Comparison of ENCODE assay signal across 9 cellular contexts in the genomic region with DNA sequence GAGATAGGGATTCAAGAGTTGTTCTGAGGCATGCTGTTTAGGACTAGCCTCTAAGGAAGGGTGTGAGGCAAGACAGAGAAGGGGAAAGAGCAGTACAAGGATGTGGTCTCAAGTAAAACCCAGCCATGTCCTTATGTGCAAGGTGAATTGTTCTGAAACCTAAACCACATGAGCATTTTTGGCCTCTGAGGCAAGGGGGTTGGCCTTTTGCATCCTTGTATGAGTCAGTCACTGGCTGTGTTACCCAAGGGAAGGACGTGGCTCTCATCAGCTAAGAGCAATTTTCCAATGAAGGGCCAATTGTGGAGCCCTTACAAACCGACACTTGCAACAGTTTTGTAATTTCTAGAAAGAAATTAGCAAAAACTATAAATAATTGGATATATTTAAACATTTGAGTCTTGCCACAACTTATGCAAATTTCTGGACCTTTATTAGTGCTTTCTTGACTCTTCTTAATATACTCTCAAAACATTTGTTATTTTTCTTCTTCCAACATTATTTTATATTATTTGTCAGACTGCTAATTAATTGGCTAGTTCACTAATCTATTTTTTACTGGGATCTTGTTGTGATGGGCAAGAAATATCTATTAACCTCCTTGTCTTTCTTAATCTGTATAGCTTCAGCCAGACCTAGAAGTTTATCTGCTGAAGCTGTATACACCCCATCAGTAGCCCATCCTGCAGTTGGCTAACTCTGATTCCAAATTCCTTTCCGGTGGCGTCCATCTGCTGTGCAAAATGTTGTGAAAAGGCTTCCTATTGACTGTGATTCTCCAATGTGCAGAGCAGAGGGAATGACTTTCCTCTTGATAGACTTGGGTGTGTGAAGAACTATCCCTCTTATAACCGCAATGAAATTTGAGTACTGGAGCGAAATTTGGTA.
DNase-seq lines count a peak whose midpoint lies in the region; ATAC-seq and TF ChIP-seq lines count a peak whose summit lies in the region.
"Had no signal": no experiment of that assay in that cellular context is flagged by ENCODE, and none has a peak within 500 bp of the region (broad histone marks: within the 10 kb centered on the region; RNA-seq: fewer than 3 reads in every experiment).

No MANE protein-coding gene starts in this region.

- H3K27ac ChIP-seq in IMR-90 (ENCODE audit: insufficient read depth, low read length), result no peak overlapping the region
- no peak overlapping the region for H3K27ac ChIP-seq in fibroblast of lung (ENCODE audit: insufficient read depth, low read length)

- H3K9me3 Mint-ChIP-seq in activated T-cell treated with anti-CD3 and anti-CD28 coated beads, Interleukin-2, amount 50 U/mL, for 24 hours, result no peaks in the 10 kb centered on the region
- H3K9me3 Mint-ChIP-seq in Caco-2 (ENCODE audit: unreplicated experiment), result no peaks in the 10 kb centered on the region

- H4K20me1 ChIP-seq in IMR-90 (ENCODE audit: insufficient read depth, low read length), result no peaks in the 10 kb centered on the region
- no peaks in the 10 kb centered on the region for H4K20me1 ChIP-seq in fibroblast of lung (ENCODE audit: control insufficient read depth, extremely low read depth, insufficient read depth, low read length)

- no peak overlapping the region for H3K27ac Mint-ChIP-seq in activated T-cell treated with anti-CD3 and anti-CD28 coated beads, Interleukin-2, amount 50 U/mL, for 24 hours
- no peak overlapping the region for H3K27ac Mint-ChIP-seq in Caco-2 (ENCODE audit: unreplicated experiment)
- H3K27ac Mint-ChIP-seq: IgD-negative memory B cell had no signal

- ATAC-seq in GM18499 (IDR thresholded peaks at IDR 0.05; ENCODE audit: insufficient read depth, unreplicated experiment), result peak; percentile 98
- peak; percentile 100 for ATAC-seq in GM21737 (IDR thresholded peaks at IDR 0.05; ENCODE audit: unreplicated experiment)
- peak; percentile 61 for ATAC-seq in IMR-90 (ENCODE audit: low read depth)

- in situ Hi-C loops in IMR-90 (cut with MboI; ENCODE audit: low sequenced_read_pairs), result no loop called here

- H4K8ac ChIP-seq in IMR-90 (ENCODE audit: low read depth in 2 of 2, low read length in 2 of 2), result no peak overlapping the region

- H3K27me3 ChIP-seq in IMR-90 (ENCODE audit: control insufficient read depth, insufficient read depth, low read length), result no peaks in the 10 kb centered on the region
- H3K27me3 ChIP-seq in fibroblast of lung (ENCODE audit: control insufficient read depth, insufficient read depth, low read length), result no peaks in the 10 kb centered on the region
- no peaks in the 10 kb centered on the region for H3K27me3 ChIP-seq in Caco-2 (replicated peaks; ENCODE audit: control insufficient read depth, insufficient read depth, low read length)

- no peaks in the 10 kb centered on the region for H3K36me3 Mint-ChIP-seq in activated T-cell treated with anti-CD3 and anti-CD28 coated beads, Interleukin-2, amount 50 U/mL, for 24 hours (ENCODE audit: low read depth)
- no peaks in the 10 kb centered on the region for H3K36me3 Mint-ChIP-seq in Caco-2 (ENCODE audit: insufficient read depth, unreplicated experiment)
- H3K36me3 Mint-ChIP-seq: IgD-negative memory B cell had no signal

- WGBS in IMR-90 (ENCODE audit: extremely low coverage in 2 of 2, insufficient read length in 1 of 2), 2 experiments, result no CpG with 5 or more reads among the region's 6 CpGs

- no peak for TF ChIP-seq POLR2A in IMR-90 (IDR thresholded peaks at IDR 0.05; ENCODE audit: low read depth, low read length)

- H2AFZ ChIP-seq in IMR-90 (replicated peaks; ENCODE audit: low read length, poor library complexity) (no peak overlapping the region), fibroblast of lung (ENCODE audit: low read length) (peak overlapping the region; percentile 50)

- POLR2A ChIA-PET in IMR-90 (lab: Charles Lee; ENCODE audit: unreplicated experiment), result no interaction called here
- POLR2A ChIA-PET in Caco-2 (lab: Charles Lee), result no interaction called here

- H3K56ac ChIP-seq in IMR-90 (ENCODE audit: extremely low read depth, insufficient read depth, low read length), result no peak overlapping the region

- H3K9me3 ChIP-seq in IMR-90 (ENCODE audit: control insufficient read depth, insufficient read depth, low read length), result no peaks in the 10 kb centered on the region
- H3K9me3 ChIP-seq in fibroblast of lung (ENCODE audit: control insufficient read depth, insufficient read depth, low read depth, low read length), result no peaks in the 10 kb centered on the region
- H3K9me3 ChIP-seq in Caco-2, result no peaks in the 10 kb centered on the region

- H3K36me3 ChIP-seq in IMR-90 (ENCODE audit: control insufficient read depth, insufficient read depth, low read length), result no peaks in the 10 kb centered on the region
- no peaks in the 10 kb centered on the region for H3K36me3 ChIP-seq in fibroblast of lung (ENCODE audit: control insufficient read depth, insufficient read depth, low read length)
- H3K36me3 ChIP-seq in Caco-2 (ENCODE audit: control insufficient read depth, insufficient read depth, low read length), result no peaks in the 10 kb centered on the region

- no peak overlapping the region for H2BK15ac ChIP-seq in IMR-90 (ENCODE audit: low read depth, low read length)

- H3K14ac ChIP-seq in IMR-90 (replicated peaks; ENCODE audit: low read depth, low read length), result no peak overlapping the region

- H3K27me3 Mint-ChIP-seq in activated T-cell treated with anti-CD3 and anti-CD28 coated beads, Interleukin-2, amount 50 U/mL, for 24 hours, result peaks cover 2% of the 10 kb centered on the region
- no peaks in the 10 kb centered on the region for H3K27me3 Mint-ChIP-seq in Caco-2 (ENCODE audit: insufficient read depth, unreplicated experiment)
- H3K27me3 Mint-ChIP-seq: IgD-negative memory B cell had no signal

- H3K4me1 Mint-ChIP-seq in activated T-cell treated with anti-CD3 and anti-CD28 coated beads, Interleukin-2, amount 50 U/mL, for 24 hours (ENCODE audit: low read depth), result no peaks in the 10 kb centered on the region
- no peaks in the 10 kb centered on the region for H3K4me1 Mint-ChIP-seq in Caco-2 (ENCODE audit: low read depth, unreplicated experiment)
- H3K4me1 Mint-ChIP-seq: IgD-negative memory B cell had no signal

- CTCF ChIA-PET in IMR-90 (lab: Yijun Ruan, JAX) (interaction anchor here (0.6 kb wide), 1 partner anchor 265 kb away, joined by 3 read pairs; no protein-coding TSS in a partner anchor), Caco-2 (lab: Charles Lee) (no interaction called here)

- H3K4ac ChIP-seq in IMR-90 (ENCODE audit: low read depth, low read length), result no peak overlapping the region

- DNase-seq in IMR-90 (peak; percentile 10), fibroblast of lung (ENCODE audit: low read depth in 2 of 2) (peak; percentile 85 to 94), inferior parietal cortex (ENCODE audit: extremely low spot score) (no peak), Caco-2 (no peak)
- DNase-seq in activated T-cell treated with anti-CD3 and anti-CD28 coated beads, Interleukin-2, amount 50 U/mL, for 24 hours, result no peak
- DNase-seq in stimulated activated CD4-positive, alpha-beta T cell treated with anti-CD3 and anti-CD28 coated beads, Interleukin-15, amount 100 ng/mL, for 24 hours, result no peak

- no peak overlapping the region for H4K91ac ChIP-seq in IMR-90 (ENCODE audit: insufficient read depth, low read depth, low read length)

- no peaks in the 10 kb centered on the region for H3K79me2 ChIP-seq in fibroblast of lung (ENCODE audit: control insufficient read depth, insufficient read depth, low read length)

- H3K18ac ChIP-seq in IMR-90 (ENCODE audit: low read depth, low read length), result no peak overlapping the region

- no peak overlapping the region for H2BK20ac ChIP-seq in IMR-90 (ENCODE audit: low read depth, low read length)

- intact Hi-C loops in IMR-90 (cut with micrococcal nuclease), result no loop called here
- intact Hi-C loops in Caco-2 (cut with micrococcal nuclease; ENCODE audit: unreplicated experiment), result no loop called here

- H2AK9ac ChIP-seq in IMR-90 (replicated peaks; ENCODE audit: low read depth, low read length, poor library complexity), result no peak overlapping the region

- BruUV-seq in IMR-90 (replicated peaks; lab: Mats Ljungman, UMichigan), result no TSS peak
- no TSS peak for BruUV-seq in Caco-2 (replicated peaks; lab: Mats Ljungman, UMichigan)

- no peaks in the 10 kb centered on the region for H3K79me1 ChIP-seq in IMR-90 (ENCODE audit: low read depth in 1 of 2, low read length in 2 of 2)

- H3K4me1 ChIP-seq in IMR-90 (ENCODE audit: control insufficient read depth, insufficient read depth, low read length) (no peaks in the 10 kb centered on the region), fibroblast of lung (ENCODE audit: control insufficient read depth, extremely low read depth, insufficient read depth, low read length) (peaks cover 10% of the 10 kb centered on the region), Caco-2 (no peaks in the 10 kb centered on the region)

- H3K9ac ChIP-seq in IMR-90 (ENCODE audit: low read depth, low read length) (no peak overlapping the region), fibroblast of lung (ENCODE audit: insufficient read depth, low read length) (no peak overlapping the region)

- TF ChIP-seq CTCF in IMR-90 (conservative IDR thresholded peaks at IDR 0.05; ENCODE audit: low read depth, low read length), result no peak
- TF ChIP-seq CTCF in fibroblast of lung (conservative IDR thresholded peaks at IDR 0.05 in 1 of 2, IDR thresholded peaks at IDR 0.05 in 1 of 2; ENCODE audit: low read depth in 1 of 2, low read length in 2 of 2), result no peak
- no peak for TF ChIP-seq CTCF in Caco-2 (IDR thresholded peaks at IDR 0.05; ENCODE audit: insufficient read depth in 1 of 2, low read depth in 1 of 2, low read length in 1 of 2, severe bottlenecking in 1 of 2, unreplicated experiment in 1 of 2)

- H3K4me2 ChIP-seq in IMR-90 (ENCODE audit: low read depth, low read length) (no peak overlapping the region), fibroblast of lung (ENCODE audit: extremely low read depth, insufficient read depth, low read length) (peak overlapping the region; percentile 4)

- H2BK5ac ChIP-seq in IMR-90 (ENCODE audit: low read depth, low read length, poor library complexity, severe bottlenecking), result no peak overlapping the region

- H3K9me1 ChIP-seq in IMR-90 (ENCODE audit: insufficient read depth, low read length), result no peaks in the 10 kb centered on the region

- dilution Hi-C loops in IMR-90 (cut with HindIII; ENCODE audit: low sequenced_read_pairs, unreplicated experiment), result no loop called here

- H3K4me3 Mint-ChIP-seq in activated T-cell treated with anti-CD3 and anti-CD28 coated beads, Interleukin-2, amount 50 U/mL, for 24 hours, result no peak overlapping the region
- no peak overlapping the region for H3K4me3 Mint-ChIP-seq in Caco-2 (ENCODE audit: unreplicated experiment)
- H3K4me3 Mint-ChIP-seq: IgD-negative memory B cell had no signal

- no peak overlapping the region for H3K23ac ChIP-seq in IMR-90 (ENCODE audit: low read depth, low read length)

- no peak overlapping the region for H2AK5ac ChIP-seq in IMR-90 (ENCODE audit: low read depth, low read length)

- TF ChIP-seq RAD21 in IMR-90 (IDR thresholded peaks at IDR 0.05; ENCODE audit: low read length), result no peak

- no peak overlapping the region for H3K4me3 ChIP-seq in IMR-90 (ENCODE audit: insufficient read depth, low read depth, low read length)
- H3K4me3 ChIP-seq in fibroblast of lung (replicated peaks in 1 of 4; ENCODE audit: control extremely low read depth in 1 of 4, insufficient read depth in 1 of 4, low read depth in 3 of 4, low read length in 4 of 4), result no peak overlapping the region
- no peak overlapping the region for H3K4me3 ChIP-seq in Caco-2 (ENCODE audit: low read depth, low read length)

- no peak overlapping the region for H2BK120ac ChIP-seq in IMR-90 (ENCODE audit: low read depth, low read length)

- H4K5ac ChIP-seq in IMR-90 (ENCODE audit: low read depth, low read length), result no peak overlapping the region

Comparison
In these comparisons a context has a peak if more than half of its experiments do, and no peak if none do; other contexts are left out.
1. DNase-seq: peak in IMR-90 (single experiment) and fibroblast of lung (2 of 2); none in activated T-cell treated with anti-CD3 and anti-CD28 coated beads, Interleukin-2, amount 50 U/mL, for 24 hours (single experiment), stimulated activated CD4-positive, alpha-beta T cell treated with anti-CD3 and anti-CD28 coated beads, Interleukin-15, amount 100 ng/mL, for 24 hours (single experiment), inferior parietal cortex (single experiment) and Caco-2 (0 of 2).
2. Peak in every context shown above with its lines, with median percentiles within 50 percentile points of each other: ATAC-seq.